In the genomic region with DNA sequence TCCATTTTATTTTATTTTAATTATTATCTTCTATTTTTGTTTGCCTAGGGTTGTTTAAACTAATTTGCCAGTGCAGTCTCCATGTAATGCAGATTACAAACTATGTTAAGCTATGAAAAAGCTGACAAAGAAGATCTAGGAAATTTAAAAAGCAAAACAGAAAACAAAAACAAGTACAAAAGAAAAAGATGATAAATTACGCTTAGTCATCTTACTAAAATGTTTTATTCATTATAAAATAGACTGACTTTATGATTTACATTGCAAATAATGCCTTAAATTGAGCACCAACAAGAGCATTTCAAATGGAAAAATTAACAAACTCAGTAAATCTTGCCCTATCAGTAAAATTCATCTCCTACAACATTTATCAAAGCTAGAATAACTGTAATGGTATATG, we compare ENCODE assay signal across 20 cellular contexts. TPM values are rescaled to one million over a fixed set of nuclear protein-coding genes. Genes with fewer than 3 reads are reported as not detected.
DNase-seq lines count a peak whose midpoint lies in the region; ATAC-seq, FAIRE-seq and TF ChIP-seq lines count a peak whose summit lies in the region.
"Had no signal": no experiment of that assay in that cellular context is flagged by ENCODE, and none has a peak within 500 bp of the region (broad histone marks: within the 10 kb centered on the region; RNA-seq: fewer than 3 reads in every experiment).

No MANE protein-coding gene starts in this region.

- 99% methylated on average over 1 of the region's 1 CpG for WGBS in HepG2 (ENCODE audit: low lambda C conversion rate)
- WGBS in right lobe of liver (ENCODE audit: insufficient coverage, low coverage, low lambda C conversion rate, missing lambda C conversion rate): 92% methylated on average over 1 of the region's 1 CpG
- no CpG with 5 or more reads among the region's 1 CpG for WGBS in HUES64
- WGBS in K562 (ENCODE audit: insufficient coverage, low coverage, missing lambda C conversion rate): 94% methylated on average over 1 of the region's 1 CpG
- WGBS in heart right ventricle, 2 donors: 98 to 99% methylated on average over 1 of the region's 1 CpG

- ATAC-seq in HepG2: no peak
- no peak for ATAC-seq in right lobe of liver
- ATAC-seq in K562: no peak
- no peak for ATAC-seq in heart right ventricle
- no peak for ATAC-seq in naive thymus-derived CD8-positive, alpha-beta T cell

- H3K4me1 ChIP-seq in HepG2 (ENCODE audit: insufficient read depth, low read length) (no peaks in the 10 kb centered on the region), right lobe of liver (no peaks in the 10 kb centered on the region), HUES64 (ENCODE audit: insufficient read depth, low read length) (peaks cover 34% of the 10 kb centered on the region), K562 (replicated peaks in 1 of 2; ENCODE audit: control insufficient read depth in 2 of 2, insufficient read depth in 2 of 2, low read length in 2 of 2) (no peaks in the 10 kb centered on the region), heart right ventricle (peaks cover 0 to 6% (median 0%) of the 10 kb centered on the region in 9 donors)
- H3K4me1 ChIP-seq: BLaER1 had no signal

- H3K4me2 ChIP-seq in HepG2 (ENCODE audit: low read depth, low read length) (no peak overlapping the region), K562 (ENCODE audit: insufficient read depth, low read length) (no peak overlapping the region)
- H3K4me2 ChIP-seq: BLaER1 had no signal

- BruUV-seq in HepG2 (replicated peaks; lab: Mats Ljungman, UMichigan) (no TSS peak), K562 (replicated peaks; lab: Mats Ljungman, UMichigan) (no TSS peak)

- peaks cover 17 to 73% of the 10 kb centered on the region in 2 experiments for H3K36me3 ChIP-seq in HepG2 (replicated peaks in 1 of 2; ENCODE audit: control insufficient read depth in 1 of 2, insufficient read depth in 2 of 2, low read length in 2 of 2)
- peaks cover 0 to 46% (median 14%) of the 10 kb centered on the region in 4 donors for H3K36me3 ChIP-seq in right lobe of liver
- H3K36me3 ChIP-seq in HUES64 (ENCODE audit: insufficient read depth, low read length): peaks cover 92% of the 10 kb centered on the region
- H3K36me3 ChIP-seq in K562 (ENCODE audit: control insufficient read depth, insufficient read depth, low read length): peaks cover 93% of the 10 kb centered on the region
- peaks cover 0 to 93% (median 53%) of the 10 kb centered on the region in 9 donors for H3K36me3 ChIP-seq in heart right ventricle

- H4K20me1 ChIP-seq in HepG2 (ENCODE audit: insufficient read depth, low read length) (no peaks in the 10 kb centered on the region), K562 (replicated peaks; ENCODE audit: control insufficient read depth, insufficient read depth, low read length) (no peaks in the 10 kb centered on the region)

- no peak overlapping the region for H3K27ac Mint-ChIP-seq in naive thymus-derived CD8-positive, alpha-beta T cell
- no peak overlapping the region for H3K27ac Mint-ChIP-seq in mesothelial cell of epicardium
- H3K27ac Mint-ChIP-seq: CD4-positive, alpha-beta T cell had no signal

- H3K9me3 ChIP-seq in HepG2 (ENCODE audit: low read length): no peaks in the 10 kb centered on the region
- no peaks in the 10 kb centered on the region for H3K9me3 ChIP-seq in right lobe of liver
- no peaks in the 10 kb centered on the region for H3K9me3 ChIP-seq in HUES64 (ENCODE audit: insufficient read depth, low read depth, low read length)
- H3K9me3 ChIP-seq in K562 (replicated peaks; ENCODE audit: control insufficient read depth, insufficient read depth, low read depth, low read length): no peaks in the 10 kb centered on the region
- H3K9me3 ChIP-seq in heart right ventricle: no peaks in the 10 kb centered on the region
- H3K9me3 ChIP-seq: BLaER1 had no signal

- TF ChIP-seq EP300 in HepG2 (IDR thresholded peaks at IDR 0.05; ENCODE audit: low read depth in 2 of 2, low read length in 2 of 2) (no peak), HepG2 (CRISPR knock-in tag; IDR thresholded peaks at IDR 0.05; ENCODE audit: borderline replicate concordance) (no peak), K562 (IDR thresholded peaks at IDR 0.05; ENCODE audit: low read length) (no peak)

- TF ChIP-seq CTCF in HepG2 (CRISPR knock-in tag; IDR thresholded peaks at IDR 0.05) (no peak), right lobe of liver (IDR thresholded peaks at IDR 0.05) (no peak), K562 (IDR thresholded peaks at IDR 0.05 in 2 of 3, conservative IDR thresholded peaks at IDR 0.05 in 1 of 3; ENCODE audit: insufficient read depth in 2 of 3, low read depth in 1 of 3, low read length in 3 of 3) (no peak), heart right ventricle (IDR thresholded peaks at IDR 0.05) (no peak), mesothelial cell of epicardium (IDR thresholded peaks at IDR 0.05; ENCODE audit: unreplicated experiment) (no peak)

- FAIRE-seq in HepG2 (lab: Jason Lieb, UNC): no peak
- no peak for FAIRE-seq in K562 (lab: Jason Lieb, UNC)
- FAIRE-seq: H54 had no signal

- no peaks in the 10 kb centered on the region for H3K27me3 ChIP-seq in HepG2 (ENCODE audit: control insufficient read depth in 1 of 2, insufficient read depth in 2 of 2, low read length in 2 of 2)
- H3K27me3 ChIP-seq in right lobe of liver: no peaks in the 10 kb centered on the region
- H3K27me3 ChIP-seq in HUES64 (ENCODE audit: insufficient read depth, low read length): no peaks in the 10 kb centered on the region
- no peaks in the 10 kb centered on the region for H3K27me3 ChIP-seq in K562 (ENCODE audit: control insufficient read depth in 2 of 2, insufficient read depth in 2 of 2, low read length in 2 of 2)
- H3K27me3 ChIP-seq in heart right ventricle: no peaks in the 10 kb centered on the region
- H3K27me3 ChIP-seq: BLaER1 had no signal

- H2AFZ ChIP-seq in HepG2 (ENCODE audit: low read length) (no peak overlapping the region), K562 (ENCODE audit: low read depth, low read length) (no peak overlapping the region)

- in situ Hi-C loops in HepG2 (cut with HindIII; ENCODE audit: extremely low pct_ligation_motif_present, low pct_unique_long_range_greater_than_20kb): no loop called here
- in situ Hi-C loops in K562 (cut with MboI): no loop called here

- no peak for TF ChIP-seq RAD21 in HepG2 (CRISPR knock-in tag; IDR thresholded peaks at IDR 0.05)
- TF ChIP-seq RAD21 in K562 (CRISPR knock-in tag; conservative IDR thresholded peaks at IDR 0.05 in 1 of 2, IDR thresholded peaks at IDR 0.05 in 1 of 2): no peak

- no peak overlapping the region for H3K27ac ChIP-seq in HepG2 (ENCODE audit: extremely low read length, insufficient read depth, low read length)
- no peak overlapping the region for H3K27ac ChIP-seq in right lobe of liver
- peak overlapping the region; percentile 24; the same call in 1 of the 2 replicates for H3K27ac ChIP-seq in HUES64 (ENCODE audit: low read depth, low read length)
- H3K27ac ChIP-seq in K562 (ENCODE audit: extremely low read depth, low read depth, low read length): no peak overlapping the region
- no peak overlapping the region for H3K27ac ChIP-seq in heart right ventricle
- H3K27ac ChIP-seq: BLaER1 had no signal

- TF ChIP-seq POLR2A in HepG2 (IDR thresholded peaks at IDR 0.05; ENCODE audit: insufficient read depth in 1 of 2, low read depth in 2 of 2, low read length in 2 of 2) (no peak), right lobe of liver (IDR thresholded peaks at IDR 0.05) (no peak), K562 (conservative IDR thresholded peaks at IDR 0.05) (no peak)

- POLR2A ChIA-PET in HepG2 (lab: Yijun Ruan, JAX) (no interaction called here), K562 (lab: Yijun Ruan, JAX) (no interaction called here)
- POLR2A ChIA-PET in naive thymus-derived CD8-positive, alpha-beta T cell (lab: Charles Lee): no interaction called here

- CTCF ChIA-PET in HepG2 (lab: Yijun Ruan, JAX; ENCODE audit: low intra/inter-chr PET ratio, low total read pairs): no interaction called here
- CTCF ChIA-PET in K562 (lab: Yijun Ruan, JAX; ENCODE audit: low intra/inter-chr PET ratio): no interaction called here

- H3K9ac ChIP-seq in HepG2 (ENCODE audit: insufficient read depth, low read depth, low read length) (no peak overlapping the region), HUES64 (ENCODE audit: low read depth, low read length) (no peak overlapping the region), K562 (ENCODE audit: insufficient read depth in 1 of 2, low read depth in 2 of 2, low read length in 2 of 2) (no peak overlapping the region)
- H3K9ac ChIP-seq: BLaER1 had no signal

- intact Hi-C loops in HepG2 (cut with micrococcal nuclease; ENCODE audit: unreplicated experiment) (no loop called here), right lobe of liver (cut with DNase I) (no loop called here), K562 (cut with micrococcal nuclease) (no loop called here), heart right ventricle (cut with DNase I) (no loop called here)

- H3K4me3 ChIP-seq in HepG2 (replicated peaks in 1 of 3; ENCODE audit: insufficient read depth in 1 of 3, low read depth in 2 of 3, low read length in 3 of 3) (no peak overlapping the region), right lobe of liver (no peak overlapping the region), HUES64 (ENCODE audit: low read length) (no peak overlapping the region), K562 (no peak overlapping the region), heart right ventricle (no peak overlapping the region)
- H3K4me3 ChIP-seq: BLaER1 had no signal

- H3K79me2 ChIP-seq in HepG2 (ENCODE audit: insufficient read depth, low read length) (peaks cover 2% of the 10 kb centered on the region), K562 (ENCODE audit: control insufficient read depth, insufficient read depth, low read length) (peaks cover 16% of the 10 kb centered on the region; the same call in 2 of the 3 replicates)

- no peaks in the 10 kb centered on the region for H3K9me1 ChIP-seq in K562 (ENCODE audit: control insufficient read depth, insufficient read depth, low read length)

- peaks cover 0 to 3% (median 0%) of the 10 kb centered on the region in 4 donors for H3K4me1 Mint-ChIP-seq in naive thymus-derived CD8-positive, alpha-beta T cell
- no peaks in the 10 kb centered on the region for H3K4me1 Mint-ChIP-seq in mesothelial cell of epicardium

- H3K9me3 Mint-ChIP-seq in naive thymus-derived CD8-positive, alpha-beta T cell: no peaks in the 10 kb centered on the region
- H3K9me3 Mint-ChIP-seq in mesothelial cell of epicardium: no peaks in the 10 kb centered on the region
- H3K9me3 Mint-ChIP-seq: CD4-positive, alpha-beta T cell had no signal

- DNase-seq in HepG2 (ENCODE audit: low spot score) (no peak), right lobe of liver (no peak), K562 (ENCODE audit: extremely low read depth in 1 of 4, low spot score in 3 of 4) (no peak), heart right ventricle (no peak), mesothelial cell of epicardium (ENCODE audit: low spot score in 2 of 2, unreplicated experiment in 2 of 2) (no peak)
- DNase-seq in naive thymus-derived CD8-positive, alpha-beta T cell: no peak
- DNase-seq: ACHN; CD4-positive, alpha-beta T cell; COR-L47; DMS79; Karpas-422; NCI-H1694 treated with DMSO at 0.1 percent for 48 hours; NCI-H2081 treated with DMSO at 0.1 percent for 48 hours; NCI-H2171 treated with DMSO at 0.1 percent for 48 hours; NCI-H446; NCI-H526; SHP77 had no signal

- H3K36me3 Mint-ChIP-seq in naive thymus-derived CD8-positive, alpha-beta T cell: peaks cover 4 to 89% (median 28%) of the 10 kb centered on the region in 3 donors
- H3K36me3 Mint-ChIP-seq in mesothelial cell of epicardium: peaks cover 32% of the 10 kb centered on the region

- H3K27me3 Mint-ChIP-seq in naive thymus-derived CD8-positive, alpha-beta T cell: no peaks in the 10 kb centered on the region
- H3K27me3 Mint-ChIP-seq in mesothelial cell of epicardium (ENCODE audit: low read depth): no peaks in the 10 kb centered on the region
- H3K27me3 Mint-ChIP-seq: CD4-positive, alpha-beta T cell had no signal

- no peak overlapping the region for H3K4me3 Mint-ChIP-seq in naive thymus-derived CD8-positive, alpha-beta T cell
- no peak overlapping the region for H3K4me3 Mint-ChIP-seq in mesothelial cell of epicardium
- H3K4me3 Mint-ChIP-seq: CD4-positive, alpha-beta T cell had no signal

RNA-seq across cellular contexts. Expression of gene LRPPRC, which starts 52.9 kb away (rescaled TPM):
- total RNA-seq in HepG2 (2016; rRNA removed; fragmentation: Illumina TruSeq; extraction: Trizol): 167 and 307 TPM in 2 replicates
- 38.2 and 40.5 TPM in 2 replicates for total RNA-seq in HepG2 (2016; cell fraction: cytosol; rRNA removed; fragmentation: Illumina TruSeq; extraction: Trizol; ENCODE audit: low read depth)
- 164 and 309 TPM in 2 replicates for total RNA-seq in HepG2 (2016; cell fraction: insoluble cytoplasmic fraction; rRNA removed; fragmentation: Illumina TruSeq; extraction: Trizol)
- 59.5 and 69.4 TPM in 2 replicates for total RNA-seq in HepG2 (2016; cell fraction: membrane; rRNA removed; fragmentation: Illumina TruSeq; extraction: Trizol)
- total RNA-seq in HepG2 (2016; cell fraction: nucleus; rRNA removed; fragmentation: Illumina TruSeq; extraction: Trizol): 164 and 186 TPM in 2 replicates
- 80.9 and 117 TPM in 2 replicates for polyA plus RNA-seq in HepG2 (2011; rRNA removed)
- 47.3 and 64.4 TPM in 2 replicates for polyA plus RNA-seq in HepG2 (2011; cell fraction: cytosol; rRNA removed)
- polyA plus RNA-seq in HepG2 (2011; cell fraction: nucleus; rRNA removed): 50.1 and 64.8 TPM in 2 replicates
- polyA plus RNA-seq in HepG2 (2012): 113 and 158 TPM in 2 replicates
- 5.8 and 6.2 TPM in 2 replicates for polyA plus RNA-seq in HepG2 (2016; cell fraction: cytosol; fragmentation: Illumina TruSeq; extraction: Trizol; ENCODE audit: low read depth)
- 202 and 204 TPM in 2 replicates for polyA plus RNA-seq in HepG2 (2016; cell fraction: insoluble cytoplasmic fraction; fragmentation: Illumina TruSeq; extraction: Trizol; ENCODE audit: low read depth)
- 14.7 and 18.7 TPM in 2 replicates for polyA plus RNA-seq in HepG2 (2016; cell fraction: membrane; fragmentation: Illumina TruSeq; extraction: Trizol; ENCODE audit: low read depth)
- 186 and 216 TPM in 2 replicates for polyA plus RNA-seq in HepG2 (2016; cell fraction: nucleus; fragmentation: Illumina TruSeq; extraction: Trizol; ENCODE audit: insufficient read depth, low read depth)
- polyA minus RNA-seq in HepG2 (2011; rRNA and poly(A)+ RNA removed; ENCODE audit: low replicate concordance): 64.6 and 115 TPM in 2 replicates
- polyA minus RNA-seq in HepG2 (2011; cell fraction: cytosol; rRNA and poly(A)+ RNA removed): 343 and 363 TPM in 2 replicates
- 210 and 231 TPM in 2 replicates for polyA minus RNA-seq in HepG2 (2011; cell fraction: nucleus; rRNA and poly(A)+ RNA removed)
- 10 to 100 TPM; 39.6 to 53.8 (median 45.5) TPM for total RNA-seq in right lobe of liver
- polyA plus RNA-seq in HUES64 (2013, experiment 1 of 2): 130 TPM
- 125 TPM for polyA plus RNA-seq in HUES64 (2013, experiment 2 of 2)
- 146 and 424 TPM in 2 replicates for total RNA-seq in K562 (2011; cell fraction: chromatin; rRNA removed; ENCODE audit: low replicate concordance)
- total RNA-seq in K562 (2011; cell fraction: nucleolus; rRNA removed): 45.0 and 62.9 TPM in 2 replicates
- 116 and 165 TPM in 2 replicates for total RNA-seq in K562 (2011; cell fraction: nucleoplasm; rRNA removed)
- total RNA-seq in K562 (2014; rRNA removed): 83.2 and 88.6 TPM in 2 replicates
- 182 and 214 TPM in 2 replicates for total RNA-seq in K562 (2014; rRNA removed; fragmentation: Illumina TruSeq; extraction: Trizol)
- total RNA-seq in K562 (2015; rRNA removed; fragmentation: Illumina TruSeq; extraction: Trizol): 162 and 178 TPM in 2 replicates
- total RNA-seq in K562 (2021): 214 and 225 TPM in 2 replicates
- polyA plus RNA-seq in K562 (2011; rRNA removed): 155 and 198 TPM in 2 replicates
- 25.3 and 74.7 TPM in 2 replicates for polyA plus RNA-seq in K562 (2011; cell fraction: cytosol; rRNA removed)
- 88.2 and 105 TPM in 2 replicates for polyA plus RNA-seq in K562 (2011; cell fraction: nucleus; rRNA removed)
- polyA plus RNA-seq in K562 (2012): 82.8 and 105 TPM in 2 replicates
- 127 and 138 TPM in 2 replicates for polyA plus RNA-seq in K562 (2014; fragmentation: Illumina TruSeq; extraction: Trizol)
- polyA plus RNA-seq in K562 (2014; fragmentation: Nextera tagmentation; extraction: Ambion mirVana): 10 to 100 TPM; 41.5 to 54.8 TPM
- 96.3 and 104 TPM in 2 replicates for polyA plus RNA-seq in K562 (2014; rRNA removed)
- polyA minus RNA-seq in K562 (2011; rRNA and poly(A)+ RNA removed): 447 and 467 TPM in 2 replicates
- 250 and 275 TPM in 2 replicates for polyA minus RNA-seq in K562 (2011; cell fraction: cytosol; rRNA and poly(A)+ RNA removed)
- 101 and 139 TPM in 2 replicates for polyA minus RNA-seq in K562 (2011; cell fraction: nucleus; rRNA and poly(A)+ RNA removed)
- 100 to 1,000 TPM in 8 of 10 donors, 10 to 100 TPM in 2; 77.1 to 123 (median 114) TPM for total RNA-seq in heart right ventricle
- 10 to 100 TPM; 26.1 to 32.3 TPM for polyA plus RNA-seq in heart right ventricle
- 10 to 100 TPM; 80.1 to 85.4 TPM for total RNA-seq in naive thymus-derived CD8-positive, alpha-beta T cell
- polyA plus RNA-seq in naive thymus-derived CD8-positive, alpha-beta T cell: 10 to 100 TPM; 42.7 to 51.6 (median 43.8) TPM
- 99.9 to 105 TPM (median 99.9 TPM) in 3 replicates for total RNA-seq in mesothelial cell of epicardium

Comparison
In these comparisons a context has a peak if more than half of its experiments do, and no peak if none do; other contexts are left out.
1. Of the 241 proteins assayed by ChIP-seq in both HepG2 and K562: peak only in HepG2: none; only in K562: MAFG and NFE2L1; in both: MAFK; in neither: 238.